In genomic region chr22:35393116-35394010, GRCh38 we compare ENCODE assay signal across 1 cellular context.
TF ChIP-seq lines count a peak whose summit lies in the region.

No MANE protein-coding gene starts in this region.

TF ChIP-seq in endothelial cell of umbilical vein, 7 proteins besides CTCF, POLR2A, EP300 and RAD21 (continued from another document):
- no peak for TF ChIP-seq EZH2 (IDR thresholded peaks at IDR 0.05; ENCODE audit: borderline replicate concordance, low read depth, low read length, severe bottlenecking)
- no peak for TF ChIP-seq GATA2 (IDR thresholded peaks at IDR 0.05; ENCODE audit: insufficient read depth, insufficient read length, low read depth, low read length)
